In genomic region chrX:94178145-94178790, GRCh38 we compare ENCODE assay signal across 1 cellular context.
TF ChIP-seq lines count a peak whose summit lies in the region.

No MANE protein-coding gene starts in this region.

TF ChIP-seq in H1, 55 proteins besides CTCF, POLR2A, EP300 and RAD21 (continued from another document):
- TF ChIP-seq, protein P1, sequence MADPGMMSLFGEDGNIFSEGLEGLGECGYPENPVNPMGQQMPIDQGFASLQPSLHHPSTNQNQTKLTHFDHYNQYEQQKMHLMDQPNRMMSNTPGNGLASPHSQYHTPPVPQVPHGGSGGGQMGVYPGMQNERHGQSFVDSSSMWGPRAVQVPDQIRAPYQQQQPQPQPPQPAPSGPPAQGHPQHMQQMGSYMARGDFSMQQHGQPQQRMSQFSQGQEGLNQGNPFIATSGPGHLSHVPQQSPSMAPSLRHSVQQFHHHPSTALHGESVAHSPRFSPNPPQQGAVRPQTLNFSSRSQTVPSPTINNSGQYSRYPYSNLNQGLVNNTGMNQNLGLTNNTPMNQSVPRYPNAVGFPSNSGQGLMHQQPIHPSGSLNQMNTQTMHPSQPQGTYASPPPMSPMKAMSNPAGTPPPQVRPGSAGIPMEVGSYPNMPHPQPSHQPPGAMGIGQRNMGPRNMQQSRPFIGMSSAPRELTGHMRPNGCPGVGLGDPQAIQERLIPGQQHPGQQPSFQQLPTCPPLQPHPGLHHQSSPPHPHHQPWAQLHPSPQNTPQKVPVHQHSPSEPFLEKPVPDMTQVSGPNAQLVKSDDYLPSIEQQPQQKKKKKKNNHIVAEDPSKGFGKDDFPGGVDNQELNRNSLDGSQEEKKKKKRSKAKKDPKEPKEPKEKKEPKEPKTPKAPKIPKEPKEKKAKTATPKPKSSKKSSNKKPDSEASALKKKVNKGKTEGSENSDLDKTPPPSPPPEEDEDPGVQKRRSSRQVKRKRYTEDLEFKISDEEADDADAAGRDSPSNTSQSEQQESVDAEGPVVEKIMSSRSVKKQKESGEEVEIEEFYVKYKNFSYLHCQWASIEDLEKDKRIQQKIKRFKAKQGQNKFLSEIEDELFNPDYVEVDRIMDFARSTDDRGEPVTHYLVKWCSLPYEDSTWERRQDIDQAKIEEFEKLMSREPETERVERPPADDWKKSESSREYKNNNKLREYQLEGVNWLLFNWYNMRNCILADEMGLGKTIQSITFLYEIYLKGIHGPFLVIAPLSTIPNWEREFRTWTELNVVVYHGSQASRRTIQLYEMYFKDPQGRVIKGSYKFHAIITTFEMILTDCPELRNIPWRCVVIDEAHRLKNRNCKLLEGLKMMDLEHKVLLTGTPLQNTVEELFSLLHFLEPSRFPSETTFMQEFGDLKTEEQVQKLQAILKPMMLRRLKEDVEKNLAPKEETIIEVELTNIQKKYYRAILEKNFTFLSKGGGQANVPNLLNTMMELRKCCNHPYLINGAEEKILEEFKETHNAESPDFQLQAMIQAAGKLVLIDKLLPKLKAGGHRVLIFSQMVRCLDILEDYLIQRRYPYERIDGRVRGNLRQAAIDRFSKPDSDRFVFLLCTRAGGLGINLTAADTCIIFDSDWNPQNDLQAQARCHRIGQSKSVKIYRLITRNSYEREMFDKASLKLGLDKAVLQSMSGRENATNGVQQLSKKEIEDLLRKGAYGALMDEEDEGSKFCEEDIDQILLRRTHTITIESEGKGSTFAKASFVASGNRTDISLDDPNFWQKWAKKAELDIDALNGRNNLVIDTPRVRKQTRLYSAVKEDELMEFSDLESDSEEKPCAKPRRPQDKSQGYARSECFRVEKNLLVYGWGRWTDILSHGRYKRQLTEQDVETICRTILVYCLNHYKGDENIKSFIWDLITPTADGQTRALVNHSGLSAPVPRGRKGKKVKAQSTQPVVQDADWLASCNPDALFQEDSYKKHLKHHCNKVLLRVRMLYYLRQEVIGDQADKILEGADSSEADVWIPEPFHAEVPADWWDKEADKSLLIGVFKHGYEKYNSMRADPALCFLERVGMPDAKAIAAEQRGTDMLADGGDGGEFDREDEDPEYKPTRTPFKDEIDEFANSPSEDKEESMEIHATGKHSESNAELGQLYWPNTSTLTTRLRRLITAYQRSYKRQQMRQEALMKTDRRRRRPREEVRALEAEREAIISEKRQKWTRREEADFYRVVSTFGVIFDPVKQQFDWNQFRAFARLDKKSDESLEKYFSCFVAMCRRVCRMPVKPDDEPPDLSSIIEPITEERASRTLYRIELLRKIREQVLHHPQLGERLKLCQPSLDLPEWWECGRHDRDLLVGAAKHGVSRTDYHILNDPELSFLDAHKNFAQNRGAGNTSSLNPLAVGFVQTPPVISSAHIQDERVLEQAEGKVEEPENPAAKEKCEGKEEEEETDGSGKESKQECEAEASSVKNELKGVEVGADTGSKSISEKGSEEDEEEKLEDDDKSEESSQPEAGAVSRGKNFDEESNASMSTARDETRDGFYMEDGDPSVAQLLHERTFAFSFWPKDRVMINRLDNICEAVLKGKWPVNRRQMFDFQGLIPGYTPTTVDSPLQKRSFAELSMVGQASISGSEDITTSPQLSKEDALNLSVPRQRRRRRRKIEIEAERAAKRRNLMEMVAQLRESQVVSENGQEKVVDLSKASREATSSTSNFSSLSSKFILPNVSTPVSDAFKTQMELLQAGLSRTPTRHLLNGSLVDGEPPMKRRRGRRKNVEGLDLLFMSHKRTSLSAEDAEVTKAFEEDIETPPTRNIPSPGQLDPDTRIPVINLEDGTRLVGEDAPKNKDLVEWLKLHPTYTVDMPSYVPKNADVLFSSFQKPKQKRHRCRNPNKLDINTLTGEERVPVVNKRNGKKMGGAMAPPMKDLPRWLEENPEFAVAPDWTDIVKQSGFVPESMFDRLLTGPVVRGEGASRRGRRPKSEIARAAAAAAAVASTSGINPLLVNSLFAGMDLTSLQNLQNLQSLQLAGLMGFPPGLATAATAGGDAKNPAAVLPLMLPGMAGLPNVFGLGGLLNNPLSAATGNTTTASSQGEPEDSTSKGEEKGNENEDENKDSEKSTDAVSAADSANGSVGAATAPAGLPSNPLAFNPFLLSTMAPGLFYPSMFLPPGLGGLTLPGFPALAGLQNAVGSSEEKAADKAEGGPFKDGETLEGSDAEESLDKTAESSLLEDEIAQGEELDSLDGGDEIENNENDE (IDR thresholded peaks at IDR 0.05; ENCODE audit: insufficient replicate concordance, low read length) = no peak
- TF ChIP-seq SP1 (IDR thresholded peaks at IDR 0.05; ENCODE audit: low read depth, low read length) (no peak), NRF1 (IDR thresholded peaks at IDR 0.05; ENCODE audit: low read depth, low read length) (no peak), BACH1 (IDR thresholded peaks at IDR 0.05; ENCODE audit: low read length) (no peak), MAX (IDR thresholded peaks at IDR 0.05) (no peak), SRF (IDR thresholded peaks at IDR 0.05; ENCODE audit: low read depth, low read length) (no peak), SUZ12 (IDR thresholded peaks at IDR 0.05; ENCODE audit: low read length) (no peak), POLR2AphosphoS5 (IDR thresholded peaks at IDR 0.05; ENCODE audit: low read depth, low read length) (no peak), PHF8 (conservative IDR thresholded peaks at IDR 0.05; ENCODE audit: low read depth, low read length) (no peak), EZH2 (IDR thresholded peaks at IDR 0.05; ENCODE audit: low read depth, low read length, severe bottlenecking) (no peak), NANOG (IDR thresholded peaks at IDR 0.05; ENCODE audit: insufficient read depth, low read depth, low read length, poor library complexity, severe bottlenecking) (no peak), POU5F1 (IDR thresholded peaks at IDR 0.05; ENCODE audit: low read depth, low read length) (no peak), ATF3 (IDR thresholded peaks at IDR 0.05; ENCODE audit: insufficient read depth, low read depth, low read length) (no peak), EGR1 (IDR thresholded peaks at IDR 0.05; ENCODE audit: borderline replicate concordance, low read depth, low read length) (no peak)
TF ChIP-seq in H1: peak in this region for 0.
